ENCODE assay signal across 2 cellular contexts in genomic region chr10:97464226-97464625, GRCh38.
TF ChIP-seq lines count a peak whose summit lies in the region.

No MANE protein-coding gene starts in this region.

TF ChIP-seq in A549, 52 proteins besides CTCF, POLR2A, EP300 and RAD21 (continued from another document):
- TF ChIP-seq HDAC2 (IDR thresholded peaks at IDR 0.05), result no peak
- TF ChIP-seq GATA3 (IDR thresholded peaks at IDR 0.05; ENCODE audit: borderline replicate concordance), result no peak
- no peak for TF ChIP-seq HOXB13 (CRISPR knock-in tag; IDR thresholded peaks at IDR 0.05; ENCODE audit: low read depth)
- no peak for TF ChIP-seq RFX5 (IDR thresholded peaks at IDR 0.05)
- TF ChIP-seq HOXB5 (CRISPR knock-in tag; IDR thresholded peaks at IDR 0.05), result no peak
- TF ChIP-seq, protein P1, sequence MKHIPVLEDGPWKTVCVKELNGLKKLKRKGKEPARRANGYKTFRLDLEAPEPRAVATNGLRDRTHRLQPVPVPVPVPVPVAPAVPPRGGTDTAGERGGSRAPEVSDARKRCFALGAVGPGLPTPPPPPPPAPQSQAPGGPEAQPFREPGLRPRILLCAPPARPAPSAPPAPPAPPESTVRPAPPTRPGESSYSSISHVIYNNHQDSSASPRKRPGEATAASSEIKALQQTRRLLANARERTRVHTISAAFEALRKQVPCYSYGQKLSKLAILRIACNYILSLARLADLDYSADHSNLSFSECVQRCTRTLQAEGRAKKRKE (CRISPR knock-in tag; IDR thresholded peaks at IDR 0.05; ENCODE audit: low read depth), result no peak
- TF ChIP-seq CHD4 (IDR thresholded peaks at IDR 0.05; ENCODE audit: borderline replicate concordance), result no peak
- TF ChIP-seq POLR2AphosphoS2 (conservative IDR thresholded peaks at IDR 0.05; ENCODE audit: low read length), result no peak

TF ChIP-seq in GM23338, 12 proteins besides CTCF, POLR2A, EP300 and RAD21 (continued from another document):
- TF ChIP-seq REST (IDR thresholded peaks at IDR 0.05; ENCODE audit: unreplicated experiment), result no peak
- no peak for TF ChIP-seq ZNF462 (CRISPR knock-in tag; IDR thresholded peaks at IDR 0.05)
- TF ChIP-seq ZNF331 (CRISPR knock-in tag; IDR thresholded peaks at IDR 0.05; ENCODE audit: low read depth), result no peak
- no peak for TF ChIP-seq EZH2 (IDR thresholded peaks at IDR 0.05; ENCODE audit: low read depth, unreplicated experiment)
- TF ChIP-seq POLR2AphosphoS5 (IDR thresholded peaks at IDR 0.05; ENCODE audit: low read depth), result no peak
- no peak for TF ChIP-seq ZNF114 (CRISPR knock-in tag; IDR thresholded peaks at IDR 0.05)
- TF ChIP-seq CREB1 (CRISPR knock-in tag; IDR thresholded peaks at IDR 0.05; ENCODE audit: low read depth), result no peak
- no peak for TF ChIP-seq JUNB (IDR thresholded peaks at IDR 0.05; ENCODE audit: unreplicated experiment)
- TF ChIP-seq ETS1 (IDR thresholded peaks at IDR 0.05), result no peak
- TF ChIP-seq EZH2phosphoT487 (IDR thresholded peaks at IDR 0.05; ENCODE audit: unreplicated experiment), result no peak
- TF ChIP-seq NANOG (IDR thresholded peaks at IDR 0.05; ENCODE audit: borderline replicate concordance), result no peak
